27 cellular contexts compared by ENCODE assay signal in the genomic region with DNA sequence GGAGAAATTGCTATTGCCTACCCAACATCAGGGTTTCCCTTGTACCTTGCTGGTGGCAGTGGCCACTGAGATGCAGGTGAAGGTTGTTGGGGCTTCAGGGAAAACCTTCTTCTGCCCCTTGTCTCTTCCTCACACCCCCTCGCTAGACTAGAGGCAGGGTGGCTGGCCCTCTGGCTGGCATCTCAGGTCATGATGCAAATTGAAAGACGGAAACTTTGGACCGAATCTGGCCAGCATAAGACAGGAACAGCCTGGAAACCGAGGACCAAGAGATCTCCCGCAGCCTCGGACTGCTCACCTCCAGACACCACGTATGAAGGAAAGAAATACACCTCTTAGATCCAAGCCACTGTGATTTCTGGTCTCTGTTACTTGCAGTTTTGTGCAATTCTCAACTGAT. TPM values are rescaled to one million over a fixed set of nuclear protein-coding genes. Genes with fewer than 3 reads are reported as not detected.
DNase-seq lines count a peak whose midpoint lies in the region; TF ChIP-seq lines count a peak whose summit lies in the region.
"Had no signal": no experiment of that assay in that cellular context is flagged by ENCODE, and none has a peak within 500 bp of the region (broad histone marks: within the 10 kb centered on the region; RNA-seq: fewer than 3 reads in every experiment).

No MANE protein-coding gene starts in this region.

- no peaks in the 10 kb centered on the region for H3K4me1 ChIP-seq in neuronal stem cell (ENCODE audit: control insufficient read depth in 2 of 2, insufficient read depth in 1 of 2, low read depth in 1 of 2, low read length in 2 of 2)
- H3K4me1 ChIP-seq: BE2C, BLaER1 had no signal

- H2BK15ac ChIP-seq in neuronal stem cell (ENCODE audit: low read length) = no peak overlapping the region

- H3K4ac ChIP-seq in neuronal stem cell (ENCODE audit: low read length) = no peak overlapping the region

- no peaks in the 10 kb centered on the region for H3K9me3 Mint-ChIP-seq in chondrocyte (ENCODE audit: low read depth)
- H3K9me3 Mint-ChIP-seq: CD8-positive, alpha-beta memory T cell had no signal

- H3K4me3 Mint-ChIP-seq in chondrocyte (ENCODE audit: unreplicated experiment) = no peak overlapping the region
- H3K4me3 Mint-ChIP-seq: CD14-positive monocyte; CD4-positive, CD25-positive, alpha-beta regulatory T cell; CD8-positive, alpha-beta memory T cell had no signal

- H3K18ac ChIP-seq in neuronal stem cell (ENCODE audit: low read length) = peak overlapping the region; percentile 13

- H3K9me3 ChIP-seq in neuronal stem cell (replicated peaks in 1 of 2; ENCODE audit: control insufficient read depth in 2 of 2, insufficient read depth in 1 of 2, low read depth in 1 of 2, low read length in 2 of 2) = peaks cover 0 to 1% of the 10 kb centered on the region in 2 donors
- H3K9me3 ChIP-seq: BE2C, BLaER1 had no signal

- no peaks in the 10 kb centered on the region for H3K36me3 ChIP-seq in neuronal stem cell (replicated peaks in 1 of 2; ENCODE audit: control insufficient read depth in 2 of 2, insufficient read depth in 2 of 2, low read length in 2 of 2)
- H3K36me3 ChIP-seq: BE2C, BLaER1 had no signal

- H3K27ac ChIP-seq in neuronal stem cell (replicated peaks; ENCODE audit: low read length) = no peak overlapping the region
- H3K27ac ChIP-seq: BLaER1 had no signal

- H4K91ac ChIP-seq in neuronal stem cell (ENCODE audit: low read depth, low read length, poor library complexity) = no peak overlapping the region

- TF ChIP-seq CTCF in chondrocyte (IDR thresholded peaks at IDR 0.05) (no peak), GM20000 (IDR thresholded peaks at IDR 0.05; ENCODE audit: extremely low read depth, missing control alignments) (no peak)

- peaks cover 15% of the 10 kb centered on the region for H3K27me3 Mint-ChIP-seq in chondrocyte (ENCODE audit: low read depth)
- H3K27me3 Mint-ChIP-seq: CD4-positive, CD25-positive, alpha-beta regulatory T cell had no signal

- no peak overlapping the region for H2BK120ac ChIP-seq in neuronal stem cell (ENCODE audit: low read depth, low read length)

- no peak overlapping the region for H2AK5ac ChIP-seq in neuronal stem cell (ENCODE audit: low read depth, low read length)

- no peaks in the 10 kb centered on the region for H3K36me3 Mint-ChIP-seq in chondrocyte (ENCODE audit: low read depth)
- H3K36me3 Mint-ChIP-seq: CD14-positive monocyte; CD4-positive, alpha-beta memory T cell; CD4-positive, CD25-positive, alpha-beta regulatory T cell; CD8-positive, alpha-beta memory T cell had no signal

- no peak overlapping the region for H2BK12ac ChIP-seq in neuronal stem cell (ENCODE audit: low read length)

- no peak overlapping the region for H3K9ac ChIP-seq in neuronal stem cell (ENCODE audit: low read depth, low read length, poor library complexity)
- H3K9ac ChIP-seq: BLaER1 had no signal

- no peak overlapping the region for H3K4me3 ChIP-seq in neuronal stem cell (ENCODE audit: low read length in 2 of 2)
- H3K4me3 ChIP-seq: BLaER1, GM12878 had no signal

- no peak overlapping the region for H3K27ac Mint-ChIP-seq in chondrocyte (ENCODE audit: unreplicated experiment)
- H3K27ac Mint-ChIP-seq: CD4-positive, CD25-positive, alpha-beta regulatory T cell; CD8-positive, alpha-beta memory T cell had no signal

- no peak overlapping the region for H3K4me2 ChIP-seq in neuronal stem cell (ENCODE audit: insufficient read depth, low read length, poor library complexity, severe bottlenecking)
- H3K4me2 ChIP-seq: BLaER1 had no signal

- no peak overlapping the region for H3K23ac ChIP-seq in neuronal stem cell (ENCODE audit: low read depth, low read length, poor library complexity)

- no peak overlapping the region for H2BK5ac ChIP-seq in neuronal stem cell (ENCODE audit: low read length)

- H2AFZ ChIP-seq in neuronal stem cell (ENCODE audit: low read length) = no peak overlapping the region

- H4K8ac ChIP-seq in neuronal stem cell (ENCODE audit: low read depth, low read length) = no peak overlapping the region

- WGBS in neuronal stem cell (ENCODE audit: extremely low coverage in 2 of 2, insufficient read length in 2 of 2, insufficient replicate concordance in 1 of 2), 2 donors = no CpG with 5 or more reads among the region's 7 CpGs

- DNase-seq in chondrocyte (ENCODE audit: low spot score) (peak; percentile 12), neuronal stem cell (ENCODE audit: low spot score) (no peak), pons (ENCODE audit: low spot score) (no peak), GM20000 (ENCODE audit: low spot score) (no peak), NCI-H2171 treated with DMSO at 0.1 percent for 48 hours (lab: John Stamatoyannopoulos, UW) (no peak)
- DNase-seq: 8988T; ACHN; BE2C; C1 segment of cervical spinal cord; CD4-positive, alpha-beta memory T cell; CD4-positive, CD25-positive, alpha-beta regulatory T cell; CD8-positive, alpha-beta memory T cell; COR-L47; DMS 273 treated with DMSO at 0.1 percent for 48 hours; DMS153; DMS53; DMS79; DND-41; EL; GDM1 had no signal

- H3K27me3 ChIP-seq in neuronal stem cell (ENCODE audit: control insufficient read depth in 3 of 3, insufficient read depth in 3 of 3, low read depth in 1 of 3, low read length in 3 of 3) = no peaks in the 10 kb centered on the region
- H3K27me3 ChIP-seq: BE2C, BLaER1 had no signal

- no peak overlapping the region for H3K14ac ChIP-seq in neuronal stem cell (ENCODE audit: low read length)

- H3K4me1 Mint-ChIP-seq in chondrocyte (ENCODE audit: low read depth) = no peaks in the 10 kb centered on the region
- H3K4me1 Mint-ChIP-seq: CD4-positive, alpha-beta memory T cell; CD4-positive, CD25-positive, alpha-beta regulatory T cell; CD8-positive, alpha-beta memory T cell had no signal

- peaks cover 2% of the 10 kb centered on the region for H3K79me1 ChIP-seq in neuronal stem cell (ENCODE audit: low read depth, low read length)

RNA-seq across cellular contexts. Expression of a gene that starts 2.9 kb away (rescaled TPM):
- not detected in 3 replicates for total RNA-seq in chondrocyte
- 0.38 TPM for polyA plus RNA-seq in neuronal stem cell (2013, experiment 1 of 2)
- 0.24 TPM for polyA plus RNA-seq in neuronal stem cell (2013, experiment 2 of 2)
- total RNA-seq: A673; CD4-positive, alpha-beta memory T cell; CD4-positive, CD25-positive, alpha-beta regulatory T cell; CD8-positive, alpha-beta memory T cell; Daoy; G401; GM12878 had no signal
- polyA plus RNA-seq: AG04450; CD14-positive monocyte; CD4-positive, alpha-beta memory T cell; CD8-positive, alpha-beta memory T cell had no signal
